18 cellular contexts compared by ENCODE assay signal in the genomic region with DNA sequence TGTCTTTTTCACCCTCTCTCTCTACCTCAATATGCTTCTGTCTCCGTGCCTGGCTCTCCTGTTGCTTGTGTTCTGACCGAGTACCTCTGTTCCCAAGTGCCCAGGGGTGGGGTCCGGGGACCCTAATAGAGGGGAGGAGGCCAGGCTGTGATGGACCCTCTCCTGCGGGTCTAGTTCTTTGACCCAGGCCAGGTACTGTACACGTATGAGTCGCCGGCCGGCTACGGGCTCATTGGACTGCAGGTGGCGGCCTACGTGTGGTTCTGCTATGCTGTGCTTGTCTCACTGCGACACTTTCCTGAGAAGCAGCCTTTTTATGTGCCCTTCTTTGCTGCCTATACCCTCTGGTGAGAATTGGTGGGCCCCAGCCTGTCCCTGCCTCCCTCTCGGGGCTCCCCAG. TPM values are rescaled to one million over a fixed set of nuclear protein-coding genes. Genes with fewer than 3 reads are reported as not detected.
DNase-seq lines count a peak whose midpoint lies in the region; ATAC-seq, FAIRE-seq and TF ChIP-seq lines count a peak whose summit lies in the region.
"Had no signal": no experiment of that assay in that cellular context is flagged by ENCODE, and none has a peak within 500 bp of the region (broad histone marks: within the 10 kb centered on the region; RNA-seq: fewer than 3 reads in every experiment).

No MANE protein-coding gene starts in this region.

- FAIRE-seq in HepG2 (lab: Jason Lieb, UNC): peak; percentile 63
- FAIRE-seq: A204.1, H54 had no signal

- TF ChIP-seq CTCF in HepG2 (CRISPR knock-in tag; IDR thresholded peaks at IDR 0.05): peak; percentile 62
- no peak for TF ChIP-seq CTCF in right lobe of liver (IDR thresholded peaks at IDR 0.05)
- TF ChIP-seq CTCF in OCI-LY7 (conservative IDR thresholded peaks at IDR 0.05; ENCODE audit: low read length): peak; percentile 55
- no peak for TF ChIP-seq CTCF in natural killer cell (IDR thresholded peaks at IDR 0.05)

- H3K9ac ChIP-seq in HepG2 (ENCODE audit: insufficient read depth, low read depth, low read length): peak overlapping the region; percentile 37; the same call in 1 of the 2 replicates
- H3K9ac ChIP-seq: KMS-11 had no signal

- DNase-seq in HepG2 (ENCODE audit: low spot score): no peak
- no peak for DNase-seq in right lobe of liver
- DNase-seq in OCI-LY7 (ENCODE audit: low spot score): peak; percentile 48
- DNase-seq in natural killer cell: no peak
- DNase-seq in kidney tubule cell (ENCODE audit: low spot score): no peak
- DNase-seq in NCI-H2107 (lab: John Stamatoyannopoulos, UW): no peak
- no peak for DNase-seq in substantia nigra (lab: John Stamatoyannopoulos, UW)
- DNase-seq: DMS 273 treated with DMSO at 0.1 percent for 48 hours, NCI-H1092, NCI-H2081 treated with DMSO at 0.1 percent for 48 hours, NCI-H226, NCI-H69, PC-3 had no signal

- TF ChIP-seq POLR2A in HepG2 (IDR thresholded peaks at IDR 0.05; ENCODE audit: insufficient read depth in 1 of 2, low read depth in 2 of 2, low read length in 2 of 2) (no peak), right lobe of liver (IDR thresholded peaks at IDR 0.05) (no peak)

- 12% methylated on average over 6 of the region's 13 CpGs for WGBS in HepG2 (ENCODE audit: low lambda C conversion rate)
- WGBS in right lobe of liver (ENCODE audit: insufficient coverage, low coverage, low lambda C conversion rate, missing lambda C conversion rate): 71% methylated on average over 6 of the region's 13 CpGs

- H3K4me2 ChIP-seq in HepG2 (ENCODE audit: low read depth, low read length): peak overlapping the region; percentile 99
- H3K4me2 ChIP-seq in OCI-LY7 (ENCODE audit: low read length): peak overlapping the region; percentile 50
- H3K4me2 ChIP-seq: KMS-11 had no signal

- ATAC-seq in HepG2 (peak; percentile 72), right lobe of liver (no peak), natural killer cell (no peak)
- ATAC-seq: PC-3 had no signal

- H3K36me3 Mint-ChIP-seq in natural killer cell: no peaks in the 10 kb centered on the region

- no peak for TF ChIP-seq RAD21 in HepG2 (CRISPR knock-in tag; IDR thresholded peaks at IDR 0.05)

- in situ Hi-C loops in HepG2 (cut with HindIII; ENCODE audit: extremely low pct_ligation_motif_present, low pct_unique_long_range_greater_than_20kb): no loop called here

- BruUV-seq in HepG2 (replicated peaks; lab: Mats Ljungman, UMichigan): no TSS peak
- BruUV-seq in OCI-LY7 (replicated peaks; lab: Mats Ljungman, UMichigan): no TSS peak

- peak overlapping the region; percentile 22 for H3K4me3 Mint-ChIP-seq in natural killer cell

- H3K79me2 ChIP-seq in HepG2 (ENCODE audit: insufficient read depth, low read length): no peaks in the 10 kb centered on the region
- no peaks in the 10 kb centered on the region for H3K79me2 ChIP-seq in OCI-LY7 (ENCODE audit: insufficient read depth, low read depth, low read length)

- H3K9me3 Mint-ChIP-seq in natural killer cell: no peaks in the 10 kb centered on the region

- CTCF ChIA-PET in HepG2 (lab: Yijun Ruan, JAX; ENCODE audit: low intra/inter-chr PET ratio, low total read pairs): no interaction called here
- CTCF ChIA-PET in OCI-LY7 (lab: Charles Lee; ENCODE audit: unreplicated experiment): no interaction called here

- H3K36me3 ChIP-seq in HepG2 (replicated peaks in 1 of 2; ENCODE audit: control insufficient read depth in 1 of 2, insufficient read depth in 2 of 2, low read length in 2 of 2) (no peaks in the 10 kb centered on the region), right lobe of liver (no peaks in the 10 kb centered on the region), OCI-LY7 (ENCODE audit: insufficient read depth, low read length) (no peaks in the 10 kb centered on the region)

- H3K4me3 ChIP-seq in HepG2 (replicated peaks in 1 of 3; ENCODE audit: insufficient read depth in 1 of 3, low read depth in 2 of 3, low read length in 3 of 3) (peak overlapping the region; percentile 46 to 70 (median 54)), right lobe of liver (no peak overlapping the region), OCI-LY7 (ENCODE audit: low read depth, low read length, poor library complexity, severe bottlenecking) (peak overlapping the region; percentile 24)

- no peaks in the 10 kb centered on the region for H3K9me2 ChIP-seq in OCI-LY7 (ENCODE audit: insufficient read depth, low read length)

- H3K27ac Mint-ChIP-seq in natural killer cell: peak overlapping the region in 1 of 2 donors; percentile 8

- H4K20me1 ChIP-seq in HepG2 (ENCODE audit: insufficient read depth, low read length) (no peaks in the 10 kb centered on the region), OCI-LY7 (ENCODE audit: insufficient read depth, low read length) (no peaks in the 10 kb centered on the region)

- H3K9me3 ChIP-seq in HepG2 (ENCODE audit: low read length) (no peaks in the 10 kb centered on the region), right lobe of liver (no peaks in the 10 kb centered on the region), OCI-LY7 (ENCODE audit: low read length) (no peaks in the 10 kb centered on the region)

- H3K27me3 ChIP-seq in HepG2 (ENCODE audit: control insufficient read depth in 1 of 2, insufficient read depth in 2 of 2, low read length in 2 of 2): peaks cover 0 to 21% of the 10 kb centered on the region in 2 experiments; a peak in 3 of 5 replicates
- H3K27me3 ChIP-seq in right lobe of liver: no peaks in the 10 kb centered on the region

- H3K27ac ChIP-seq in HepG2 (ENCODE audit: extremely low read length, insufficient read depth, low read length): no peak overlapping the region
- H3K27ac ChIP-seq in right lobe of liver: no peak overlapping the region
- H3K27ac ChIP-seq in OCI-LY7 (ENCODE audit: low read depth, low read length, poor library complexity, severe bottlenecking): peak overlapping the region; percentile 44
- H3K27ac ChIP-seq in substantia nigra (ENCODE audit: low read depth, low read length, poor library complexity, severe bottlenecking): no peak overlapping the region
- H3K27ac ChIP-seq: C4-2B, KMS-11 had no signal

- H2AFZ ChIP-seq in HepG2 (ENCODE audit: low read length) (peak overlapping the region; percentile 90), OCI-LY7 (ENCODE audit: low read length) (peak overlapping the region; percentile 63)

- H3K27me3 Mint-ChIP-seq in natural killer cell (ENCODE audit: low read depth in 2 of 2): peaks cover 17 to 33% of the 10 kb centered on the region in 2 donors

- POLR2A ChIA-PET in HepG2 (lab: Yijun Ruan, JAX): interaction anchor here (1.1 kb wide), 1 partner anchor 75 kb away, joined by 3 read pairs; no protein-coding TSS in a partner anchor
- POLR2A ChIA-PET in OCI-LY7 (lab: Charles Lee): no interaction called here

- TF ChIP-seq EP300 in HepG2 (IDR thresholded peaks at IDR 0.05; ENCODE audit: low read depth in 2 of 2, low read length in 2 of 2) (no peak), HepG2 (CRISPR knock-in tag; IDR thresholded peaks at IDR 0.05; ENCODE audit: borderline replicate concordance) (no peak)

- H3K4me1 ChIP-seq in HepG2 (ENCODE audit: insufficient read depth, low read length) (peaks cover 37% of the 10 kb centered on the region), right lobe of liver (peaks cover 0 to 6% (median 0%) of the 10 kb centered on the region in 4 donors), OCI-LY7 (ENCODE audit: insufficient read depth, low read length, poor library complexity, severe bottlenecking) (peaks cover 28% of the 10 kb centered on the region)

- peaks cover 15 to 27% of the 10 kb centered on the region in 2 donors for H3K4me1 Mint-ChIP-seq in natural killer cell

- intact Hi-C loops in HepG2 (cut with micrococcal nuclease; ENCODE audit: unreplicated experiment) (loop anchor here (1.0 kb wide), 1 partner anchor 8 kb away; the partner anchor contains the start of gene MEGF8), right lobe of liver (cut with DNase I) (no loop called here), OCI-LY7 (cut with micrococcal nuclease; ENCODE audit: unreplicated experiment) (no loop called here), natural killer cell (cut with micrococcal nuclease) (no loop called here)

RNA-seq across cellular contexts. Expression of gene TMEM145, which starts 4.4 kb away (rescaled TPM):
- total RNA-seq in HepG2 (2016; rRNA removed; fragmentation: Illumina TruSeq; extraction: Trizol): 0.07 TPM in 1 of 2 replicates, not detected in the other
- not detected in 2 replicates for total RNA-seq in HepG2 (2016; cell fraction: cytosol; rRNA removed; fragmentation: Illumina TruSeq; extraction: Trizol; ENCODE audit: low read depth)
- total RNA-seq in HepG2 (2016; cell fraction: insoluble cytoplasmic fraction; rRNA removed; fragmentation: Illumina TruSeq; extraction: Trizol): 0.13 and 0.15 TPM in 2 replicates
- total RNA-seq in HepG2 (2016; cell fraction: membrane; rRNA removed; fragmentation: Illumina TruSeq; extraction: Trizol): not detected in 2 replicates
- total RNA-seq in HepG2 (2016; cell fraction: nucleus; rRNA removed; fragmentation: Illumina TruSeq; extraction: Trizol): 0.88 and 1.9 TPM in 2 replicates
- polyA plus RNA-seq in HepG2 (2011; rRNA removed): 5.1 and 5.5 TPM in 2 replicates
- 2.0 and 2.3 TPM in 2 replicates for polyA plus RNA-seq in HepG2 (2011; cell fraction: cytosol; rRNA removed)
- polyA plus RNA-seq in HepG2 (2011; cell fraction: nucleus; rRNA removed): 39.2 and 50.9 TPM in 2 replicates
- 2.9 and 6.2 TPM in 2 replicates for polyA plus RNA-seq in HepG2 (2012)
- polyA plus RNA-seq in HepG2 (2016; cell fraction: cytosol; fragmentation: Illumina TruSeq; extraction: Trizol; ENCODE audit: low read depth): 0.26 TPM in 1 of 2 replicates, not detected in the other
- 0.57 and 0.73 TPM in 2 replicates for polyA plus RNA-seq in HepG2 (2016; cell fraction: insoluble cytoplasmic fraction; fragmentation: Illumina TruSeq; extraction: Trizol; ENCODE audit: low read depth)
- polyA plus RNA-seq in HepG2 (2016; cell fraction: membrane; fragmentation: Illumina TruSeq; extraction: Trizol; ENCODE audit: low read depth): 0.17 and 0.27 TPM in 2 replicates
- 1.7 and 2.8 TPM in 2 replicates for polyA plus RNA-seq in HepG2 (2016; cell fraction: nucleus; fragmentation: Illumina TruSeq; extraction: Trizol; ENCODE audit: insufficient read depth, low read depth)
- polyA minus RNA-seq in HepG2 (2011; rRNA and poly(A)+ RNA removed; ENCODE audit: low replicate concordance): 0.44 and 14.7 TPM in 2 replicates
- 1.3 and 4.2 TPM in 2 replicates for polyA minus RNA-seq in HepG2 (2011; cell fraction: cytosol; rRNA and poly(A)+ RNA removed)
- 16.7 and 20.3 TPM in 2 replicates for polyA minus RNA-seq in HepG2 (2011; cell fraction: nucleus; rRNA and poly(A)+ RNA removed)
- total RNA-seq in right lobe of liver: under 1 TPM in 3 of 6 experiments, not detected in 3; 0.10 to 0.16 (median 0.12) TPM
- total RNA-seq in OCI-LY7 (2014; rRNA removed; shearing (Covaris generic)): not detected in 2 replicates
- total RNA-seq in OCI-LY7 (2022): 1.8 TPM in 2 replicates
- not detected for total RNA-seq in natural killer cell
- total RNA-seq: MCF 10A had no signal

RNA-seq across cellular contexts. Expression of gene MEGF8, which starts 7.9 kb away (rescaled TPM):
- 3.9 and 8.8 TPM in 2 replicates for total RNA-seq in HepG2 (2016; rRNA removed; fragmentation: Illumina TruSeq; extraction: Trizol)
- total RNA-seq in HepG2 (2016; cell fraction: cytosol; rRNA removed; fragmentation: Illumina TruSeq; extraction: Trizol; ENCODE audit: low read depth): 0.79 and 1.2 TPM in 2 replicates
- 3.1 and 9.6 TPM in 2 replicates for total RNA-seq in HepG2 (2016; cell fraction: insoluble cytoplasmic fraction; rRNA removed; fragmentation: Illumina TruSeq; extraction: Trizol)
- total RNA-seq in HepG2 (2016; cell fraction: membrane; rRNA removed; fragmentation: Illumina TruSeq; extraction: Trizol): 1.9 and 2.7 TPM in 2 replicates
- total RNA-seq in HepG2 (2016; cell fraction: nucleus; rRNA removed; fragmentation: Illumina TruSeq; extraction: Trizol): 9.4 and 10.4 TPM in 2 replicates
- polyA plus RNA-seq in HepG2 (2011; rRNA removed): 4.0 and 6.2 TPM in 2 replicates
- 4.4 and 7.8 TPM in 2 replicates for polyA plus RNA-seq in HepG2 (2011; cell fraction: cytosol; rRNA removed)
- 16.2 and 21.3 TPM in 2 replicates for polyA plus RNA-seq in HepG2 (2011; cell fraction: nucleus; rRNA removed)
- 10.2 and 12.4 TPM in 2 replicates for polyA plus RNA-seq in HepG2 (2012)
- polyA plus RNA-seq in HepG2 (2016; cell fraction: cytosol; fragmentation: Illumina TruSeq; extraction: Trizol; ENCODE audit: low read depth): 0.61 and 0.62 TPM in 2 replicates
- 4.1 and 4.7 TPM in 2 replicates for polyA plus RNA-seq in HepG2 (2016; cell fraction: insoluble cytoplasmic fraction; fragmentation: Illumina TruSeq; extraction: Trizol; ENCODE audit: low read depth)
- 1.0 and 1.2 TPM in 2 replicates for polyA plus RNA-seq in HepG2 (2016; cell fraction: membrane; fragmentation: Illumina TruSeq; extraction: Trizol; ENCODE audit: low read depth)
- polyA plus RNA-seq in HepG2 (2016; cell fraction: nucleus; fragmentation: Illumina TruSeq; extraction: Trizol; ENCODE audit: insufficient read depth, low read depth): 15.0 and 18.4 TPM in 2 replicates
- polyA minus RNA-seq in HepG2 (2011; rRNA and poly(A)+ RNA removed; ENCODE audit: low replicate concordance): 0.96 and 23.0 TPM in 2 replicates
- polyA minus RNA-seq in HepG2 (2011; cell fraction: cytosol; rRNA and poly(A)+ RNA removed): 11.7 and 11.8 TPM in 2 replicates
- polyA minus RNA-seq in HepG2 (2011; cell fraction: nucleus; rRNA and poly(A)+ RNA removed): 11.7 and 11.8 TPM in 2 replicates
- total RNA-seq in right lobe of liver: 10 to 100 TPM in 1 of 6 experiments, 1 to 10 TPM in 5; 5.5 to 11.0 (median 8.7) TPM
- total RNA-seq in OCI-LY7 (2014; rRNA removed; shearing (Covaris generic)): 6.0 and 10.5 TPM in 2 replicates
- 14.7 and 17.2 TPM in 2 replicates for total RNA-seq in OCI-LY7 (2022)
- 10 to 100 TPM in 2 of 3 donors, 1 to 10 TPM in 1; 8.1 to 11.3 (median 10.5) TPM for total RNA-seq in natural killer cell

RNA-seq across cellular contexts. Expression of gene PAFAH1B3, which starts 15.1 kb away (rescaled TPM):
- total RNA-seq in HepG2 (2016; rRNA removed; fragmentation: Illumina TruSeq; extraction: Trizol) (58.0 and 58.6 TPM in 2 replicates), right lobe of liver (10 to 100 TPM in 1 of 6 experiments, 1 to 10 TPM in 5; 1.6 to 10.6 (median 5.0) TPM), OCI-LY7 (2022) (35.9 and 42.3 TPM in 2 replicates), natural killer cell (1 to 10 TPM; 6.1 to 8.9 (median 7.9) TPM)
- 50.5 and 73.0 TPM in 2 replicates for total RNA-seq in HepG2 (2016; cell fraction: cytosol; rRNA removed; fragmentation: Illumina TruSeq; extraction: Trizol; ENCODE audit: low read depth)
- 61.4 and 62.4 TPM in 2 replicates for total RNA-seq in HepG2 (2016; cell fraction: insoluble cytoplasmic fraction; rRNA removed; fragmentation: Illumina TruSeq; extraction: Trizol)
- 53.6 and 73.9 TPM in 2 replicates for total RNA-seq in HepG2 (2016; cell fraction: membrane; rRNA removed; fragmentation: Illumina TruSeq; extraction: Trizol)
- 23.8 and 27.3 TPM in 2 replicates for total RNA-seq in HepG2 (2016; cell fraction: nucleus; rRNA removed; fragmentation: Illumina TruSeq; extraction: Trizol)
- 27.4 and 31.2 TPM in 2 replicates for polyA plus RNA-seq in HepG2 (2011; rRNA removed)
- polyA plus RNA-seq in HepG2 (2011; cell fraction: cytosol; rRNA removed): 38.9 and 49.7 TPM in 2 replicates
- 31.1 and 32.3 TPM in 2 replicates for polyA plus RNA-seq in HepG2 (2011; cell fraction: nucleus; rRNA removed)
- polyA plus RNA-seq in HepG2 (2012): 21.3 and 29.1 TPM in 2 replicates
- 59.5 and 77.2 TPM in 2 replicates for polyA plus RNA-seq in HepG2 (2016; cell fraction: cytosol; fragmentation: Illumina TruSeq; extraction: Trizol; ENCODE audit: low read depth)
- polyA plus RNA-seq in HepG2 (2016; cell fraction: insoluble cytoplasmic fraction; fragmentation: Illumina TruSeq; extraction: Trizol; ENCODE audit: low read depth): 57.4 and 72.9 TPM in 2 replicates
- 53.3 and 66.7 TPM in 2 replicates for polyA plus RNA-seq in HepG2 (2016; cell fraction: membrane; fragmentation: Illumina TruSeq; extraction: Trizol; ENCODE audit: low read depth)
- polyA plus RNA-seq in HepG2 (2016; cell fraction: nucleus; fragmentation: Illumina TruSeq; extraction: Trizol; ENCODE audit: insufficient read depth, low read depth): 41.3 and 41.9 TPM in 2 replicates
- 27.9 and 60.4 TPM in 2 replicates for polyA minus RNA-seq in HepG2 (2011; rRNA and poly(A)+ RNA removed; ENCODE audit: low replicate concordance)
- polyA minus RNA-seq in HepG2 (2011; cell fraction: cytosol; rRNA and poly(A)+ RNA removed): 16.4 and 20.1 TPM in 2 replicates
- polyA minus RNA-seq in HepG2 (2011; cell fraction: nucleus; rRNA and poly(A)+ RNA removed): 7.9 and 8.8 TPM in 2 replicates
- total RNA-seq in OCI-LY7 (2014; rRNA removed; shearing (Covaris generic)): 54.9 and 62.1 TPM in 2 replicates
- total RNA-seq: PC-3 had no signal

RNA-seq across cellular contexts. Expression of gene PRR19, which starts 15.6 kb away (rescaled TPM):
- total RNA-seq in HepG2 (2016; rRNA removed; fragmentation: Illumina TruSeq; extraction: Trizol): 0.33 and 0.38 TPM in 2 replicates
- not detected in 2 replicates for total RNA-seq in HepG2 (2016; cell fraction: cytosol; rRNA removed; fragmentation: Illumina TruSeq; extraction: Trizol; ENCODE audit: low read depth)
- total RNA-seq in HepG2 (2016; cell fraction: insoluble cytoplasmic fraction; rRNA removed; fragmentation: Illumina TruSeq; extraction: Trizol): 0.28 and 0.43 TPM in 2 replicates
- 0.14 and 0.43 TPM in 2 replicates for total RNA-seq in HepG2 (2016; cell fraction: membrane; rRNA removed; fragmentation: Illumina TruSeq; extraction: Trizol)
- total RNA-seq in HepG2 (2016; cell fraction: nucleus; rRNA removed; fragmentation: Illumina TruSeq; extraction: Trizol): 0.50 TPM in 1 of 2 replicates, not detected in the other
- polyA plus RNA-seq in HepG2 (2011; rRNA removed): 0.21 and 0.26 TPM in 2 replicates
- polyA plus RNA-seq in HepG2 (2011; cell fraction: cytosol; rRNA removed): 0.23 and 0.34 TPM in 2 replicates
- polyA plus RNA-seq in HepG2 (2011; cell fraction: nucleus; rRNA removed): 0.43 and 0.80 TPM in 2 replicates
- polyA plus RNA-seq in HepG2 (2012): 0.51 TPM in 1 of 2 replicates, not detected in the other
- polyA plus RNA-seq in HepG2 (2016; cell fraction: cytosol; fragmentation: Illumina TruSeq; extraction: Trizol; ENCODE audit: low read depth): 0.21 and 0.22 TPM in 2 replicates
- polyA plus RNA-seq in HepG2 (2016; cell fraction: insoluble cytoplasmic fraction; fragmentation: Illumina TruSeq; extraction: Trizol; ENCODE audit: low read depth): 0.69 and 0.88 TPM in 2 replicates
- 0.19 and 0.38 TPM in 2 replicates for polyA plus RNA-seq in HepG2 (2016; cell fraction: membrane; fragmentation: Illumina TruSeq; extraction: Trizol; ENCODE audit: low read depth)
- polyA plus RNA-seq in HepG2 (2016; cell fraction: nucleus; fragmentation: Illumina TruSeq; extraction: Trizol; ENCODE audit: insufficient read depth, low read depth): 0.57 and 1.5 TPM in 2 replicates
- polyA minus RNA-seq in HepG2 (2011; rRNA and poly(A)+ RNA removed; ENCODE audit: low replicate concordance): 0.94 and 1.4 TPM in 2 replicates
- polyA minus RNA-seq in HepG2 (2011; cell fraction: cytosol; rRNA and poly(A)+ RNA removed): 0.88 TPM in 1 of 2 replicates, not detected in the other
- polyA minus RNA-seq in HepG2 (2011; cell fraction: nucleus; rRNA and poly(A)+ RNA removed): 0.25 TPM in 1 of 2 replicates, not detected in the other
- under 1 TPM; 0.18 to 0.74 (median 0.21) TPM for total RNA-seq in right lobe of liver
- 1.4 TPM in 1 of 2 replicates, not detected in the other for total RNA-seq in OCI-LY7 (2014; rRNA removed; shearing (Covaris generic))
- 0.40 and 0.70 TPM in 2 replicates for total RNA-seq in OCI-LY7 (2022)
- not detected for total RNA-seq in natural killer cell
- total RNA-seq: PC-3 had no signal

RNA-seq across cellular contexts. Expression of gene CIC, which starts 48.5 kb away (rescaled TPM):
- 5.4 and 8.0 TPM in 2 replicates for total RNA-seq in HepG2 (2016; rRNA removed; fragmentation: Illumina TruSeq; extraction: Trizol)
- 1.5 and 1.8 TPM in 2 replicates for total RNA-seq in HepG2 (2016; cell fraction: cytosol; rRNA removed; fragmentation: Illumina TruSeq; extraction: Trizol; ENCODE audit: low read depth)
- 5.2 and 7.8 TPM in 2 replicates for total RNA-seq in HepG2 (2016; cell fraction: insoluble cytoplasmic fraction; rRNA removed; fragmentation: Illumina TruSeq; extraction: Trizol)
- total RNA-seq in HepG2 (2016; cell fraction: membrane; rRNA removed; fragmentation: Illumina TruSeq; extraction: Trizol): 4.6 and 4.9 TPM in 2 replicates
- total RNA-seq in HepG2 (2016; cell fraction: nucleus; rRNA removed; fragmentation: Illumina TruSeq; extraction: Trizol): 10.4 and 12.3 TPM in 2 replicates
- 5.9 and 8.3 TPM in 2 replicates for polyA plus RNA-seq in HepG2 (2011; rRNA removed)
- polyA plus RNA-seq in HepG2 (2011; cell fraction: cytosol; rRNA removed): 3.3 and 5.6 TPM in 2 replicates
- polyA plus RNA-seq in HepG2 (2011; cell fraction: nucleus; rRNA removed): 60.6 and 75.8 TPM in 2 replicates
- 17.6 and 25.1 TPM in 2 replicates for polyA plus RNA-seq in HepG2 (2012)
- 1.7 and 1.9 TPM in 2 replicates for polyA plus RNA-seq in HepG2 (2016; cell fraction: cytosol; fragmentation: Illumina TruSeq; extraction: Trizol; ENCODE audit: low read depth)
- polyA plus RNA-seq in HepG2 (2016; cell fraction: insoluble cytoplasmic fraction; fragmentation: Illumina TruSeq; extraction: Trizol; ENCODE audit: low read depth): 10.1 and 16.9 TPM in 2 replicates
- polyA plus RNA-seq in HepG2 (2016; cell fraction: membrane; fragmentation: Illumina TruSeq; extraction: Trizol; ENCODE audit: low read depth): 5.7 and 6.0 TPM in 2 replicates
- polyA plus RNA-seq in HepG2 (2016; cell fraction: nucleus; fragmentation: Illumina TruSeq; extraction: Trizol; ENCODE audit: insufficient read depth, low read depth): 61.0 and 65.4 TPM in 2 replicates
- 3.6 and 7.9 TPM in 2 replicates for polyA minus RNA-seq in HepG2 (2011; rRNA and poly(A)+ RNA removed; ENCODE audit: low replicate concordance)
- 9.1 and 10.8 TPM in 2 replicates for polyA minus RNA-seq in HepG2 (2011; cell fraction: cytosol; rRNA and poly(A)+ RNA removed)
- polyA minus RNA-seq in HepG2 (2011; cell fraction: nucleus; rRNA and poly(A)+ RNA removed): 14.7 and 15.5 TPM in 2 replicates
- 10 to 100 TPM; 19.9 to 53.6 (median 35.2) TPM for total RNA-seq in right lobe of liver
- 20.7 and 26.8 TPM in 2 replicates for total RNA-seq in OCI-LY7 (2014; rRNA removed; shearing (Covaris generic))
- 48.2 and 59.3 TPM in 2 replicates for total RNA-seq in OCI-LY7 (2022)
- total RNA-seq in natural killer cell: 100 to 1,000 TPM in 2 of 3 donors, 10 to 100 TPM in 1; 95.4 to 121 (median 108) TPM

Comparison
In these comparisons a context has a peak if more than half of its experiments do, and no peak if none do; other contexts are left out.
1. H3K4me3 ChIP-seq: peak in HepG2 (3 of 3) and OCI-LY7 (single experiment); none in right lobe of liver (0 of 3).
2. CTCF ChIP-seq: peak in HepG2 (single experiment) and OCI-LY7 (single experiment); none in right lobe of liver (0 of 4) and natural killer cell (single experiment).